ENCODE assay signal across 1 cellular context in the genomic region with DNA sequence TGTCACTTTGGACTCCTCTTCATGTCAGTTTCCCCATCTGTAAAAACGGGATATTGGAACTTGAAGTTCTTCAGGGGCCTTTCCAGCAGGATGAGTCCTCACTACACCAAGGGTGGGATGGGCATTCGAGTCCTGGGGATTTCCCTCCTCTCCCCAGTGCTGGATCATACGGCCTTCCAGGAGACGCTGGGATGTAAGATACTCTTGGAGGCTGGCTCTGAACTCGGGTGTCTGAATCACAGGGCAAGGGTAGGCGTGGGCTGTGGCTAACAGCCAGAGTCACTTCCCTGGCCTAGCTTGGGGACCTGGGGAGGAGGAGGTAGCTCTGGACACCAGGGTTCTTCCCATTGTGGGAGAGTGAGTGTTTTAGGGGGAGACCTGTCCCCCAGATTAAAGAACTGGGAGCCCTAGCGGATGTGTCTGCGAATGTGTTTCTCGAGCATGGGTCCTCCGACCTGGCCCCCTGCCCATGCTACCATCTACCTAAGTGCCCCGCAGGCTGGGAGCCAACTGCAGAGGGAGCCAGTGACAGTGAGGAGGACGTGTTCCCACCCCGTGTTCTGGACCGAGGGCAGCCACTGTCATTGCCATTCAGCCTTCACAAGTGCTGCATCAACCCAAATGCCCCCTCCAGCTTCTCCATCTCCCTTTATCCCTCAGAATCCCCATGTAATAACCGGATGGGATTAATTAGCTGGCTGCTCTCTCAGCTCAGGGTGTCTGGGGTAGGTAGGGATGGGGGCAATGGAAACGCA.
TF ChIP-seq lines count a peak whose summit lies in the region.

No MANE protein-coding gene starts in this region.

TF ChIP-seq in HCT116, 20 proteins besides CTCF, POLR2A, EP300 and RAD21:
- TF ChIP-seq, protein P1, sequence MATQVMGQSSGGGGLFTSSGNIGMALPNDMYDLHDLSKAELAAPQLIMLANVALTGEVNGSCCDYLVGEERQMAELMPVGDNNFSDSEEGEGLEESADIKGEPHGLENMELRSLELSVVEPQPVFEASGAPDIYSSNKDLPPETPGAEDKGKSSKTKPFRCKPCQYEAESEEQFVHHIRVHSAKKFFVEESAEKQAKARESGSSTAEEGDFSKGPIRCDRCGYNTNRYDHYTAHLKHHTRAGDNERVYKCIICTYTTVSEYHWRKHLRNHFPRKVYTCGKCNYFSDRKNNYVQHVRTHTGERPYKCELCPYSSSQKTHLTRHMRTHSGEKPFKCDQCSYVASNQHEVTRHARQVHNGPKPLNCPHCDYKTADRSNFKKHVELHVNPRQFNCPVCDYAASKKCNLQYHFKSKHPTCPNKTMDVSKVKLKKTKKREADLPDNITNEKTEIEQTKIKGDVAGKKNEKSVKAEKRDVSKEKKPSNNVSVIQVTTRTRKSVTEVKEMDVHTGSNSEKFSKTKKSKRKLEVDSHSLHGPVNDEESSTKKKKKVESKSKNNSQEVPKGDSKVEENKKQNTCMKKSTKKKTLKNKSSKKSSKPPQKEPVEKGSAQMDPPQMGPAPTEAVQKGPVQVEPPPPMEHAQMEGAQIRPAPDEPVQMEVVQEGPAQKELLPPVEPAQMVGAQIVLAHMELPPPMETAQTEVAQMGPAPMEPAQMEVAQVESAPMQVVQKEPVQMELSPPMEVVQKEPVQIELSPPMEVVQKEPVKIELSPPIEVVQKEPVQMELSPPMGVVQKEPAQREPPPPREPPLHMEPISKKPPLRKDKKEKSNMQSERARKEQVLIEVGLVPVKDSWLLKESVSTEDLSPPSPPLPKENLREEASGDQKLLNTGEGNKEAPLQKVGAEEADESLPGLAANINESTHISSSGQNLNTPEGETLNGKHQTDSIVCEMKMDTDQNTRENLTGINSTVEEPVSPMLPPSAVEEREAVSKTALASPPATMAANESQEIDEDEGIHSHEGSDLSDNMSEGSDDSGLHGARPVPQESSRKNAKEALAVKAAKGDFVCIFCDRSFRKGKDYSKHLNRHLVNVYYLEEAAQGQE (IDR thresholded peaks at IDR 0.05; ENCODE audit: low read depth), result no peak
- TF ChIP-seq EZH2 (IDR thresholded peaks at IDR 0.05) (no peak), ELF1 (IDR thresholded peaks at IDR 0.05; ENCODE audit: borderline replicate concordance, low read depth) (no peak), POLR2AphosphoS5 (IDR thresholded peaks at IDR 0.05; ENCODE audit: low read depth, low read length) (no peak), CBX3 (IDR thresholded peaks at IDR 0.05; ENCODE audit: low read depth) (no peak), EGR1 (IDR thresholded peaks at IDR 0.05; ENCODE audit: low read depth) (no peak), EZH2phosphoT487 (IDR thresholded peaks at IDR 0.05; ENCODE audit: borderline replicate concordance) (no peak), ZFX (IDR thresholded peaks at IDR 0.05) (no peak), CEBPB (IDR thresholded peaks at IDR 0.05; ENCODE audit: low read depth) (no peak), YY1 (IDR thresholded peaks at IDR 0.05; ENCODE audit: extremely low read depth, insufficient replicate concordance, low read depth, low read length) (no peak), JUND (IDR thresholded peaks at IDR 0.05) (no peak), SIN3A (IDR thresholded peaks at IDR 0.05; ENCODE audit: low read depth) (no peak), SRF (IDR thresholded peaks at IDR 0.05; ENCODE audit: low read depth) (no peak), ZNF274 (IDR thresholded peaks at IDR 0.05; ENCODE audit: low read depth, low read length) (no peak), SP1 (IDR thresholded peaks at IDR 0.05; ENCODE audit: low read depth) (no peak), TCF7L2 (IDR thresholded peaks at IDR 0.05; ENCODE audit: borderline replicate concordance, extremely low read depth, insufficient read depth, insufficient read length) (no peak), FOSL1 (IDR thresholded peaks at IDR 0.05; ENCODE audit: low read depth) (no peak)
- TF ChIP-seq, protein P2, sequence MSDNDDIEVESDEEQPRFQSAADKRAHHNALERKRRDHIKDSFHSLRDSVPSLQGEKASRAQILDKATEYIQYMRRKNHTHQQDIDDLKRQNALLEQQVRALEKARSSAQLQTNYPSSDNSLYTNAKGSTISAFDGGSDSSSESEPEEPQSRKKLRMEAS (IDR thresholded peaks at IDR 0.05), result no peak
- TF ChIP-seq, protein P3, sequence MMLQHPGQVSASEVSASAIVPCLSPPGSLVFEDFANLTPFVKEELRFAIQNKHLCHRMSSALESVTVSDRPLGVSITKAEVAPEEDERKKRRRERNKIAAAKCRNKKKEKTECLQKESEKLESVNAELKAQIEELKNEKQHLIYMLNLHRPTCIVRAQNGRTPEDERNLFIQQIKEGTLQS (IDR thresholded peaks at IDR 0.05), result no peak
- TF ChIP-seq, protein P4, sequence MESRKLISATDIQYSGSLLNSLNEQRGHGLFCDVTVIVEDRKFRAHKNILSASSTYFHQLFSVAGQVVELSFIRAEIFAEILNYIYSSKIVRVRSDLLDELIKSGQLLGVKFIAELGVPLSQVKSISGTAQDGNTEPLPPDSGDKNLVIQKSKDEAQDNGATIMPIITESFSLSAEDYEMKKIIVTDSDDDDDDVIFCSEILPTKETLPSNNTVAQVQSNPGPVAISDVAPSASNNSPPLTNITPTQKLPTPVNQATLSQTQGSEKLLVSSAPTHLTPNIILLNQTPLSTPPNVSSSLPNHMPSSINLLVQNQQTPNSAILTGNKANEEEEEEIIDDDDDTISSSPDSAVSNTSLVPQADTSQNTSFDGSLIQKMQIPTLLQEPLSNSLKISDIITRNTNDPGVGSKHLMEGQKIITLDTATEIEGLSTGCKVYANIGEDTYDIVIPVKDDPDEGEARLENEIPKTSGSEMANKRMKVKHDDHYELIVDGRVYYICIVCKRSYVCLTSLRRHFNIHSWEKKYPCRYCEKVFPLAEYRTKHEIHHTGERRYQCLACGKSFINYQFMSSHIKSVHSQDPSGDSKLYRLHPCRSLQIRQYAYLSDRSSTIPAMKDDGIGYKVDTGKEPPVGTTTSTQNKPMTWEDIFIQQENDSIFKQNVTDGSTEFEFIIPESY (IDR thresholded peaks at IDR 0.05; ENCODE audit: extremely low read depth, insufficient replicate concordance, low read length), result no peak
